ENCODE assay signal across 19 cellular contexts in genomic region chr5:177984565-177985166, GRCh38. TPM values are rescaled to one million over a fixed set of nuclear protein-coding genes. Genes with fewer than 3 reads are reported as not detected.
A peak's percentile ranks its signal among the peaks of the same experiment; 100 is the strongest.
DNase-seq lines count a peak whose midpoint lies in the region; ATAC-seq, FAIRE-seq and TF ChIP-seq lines count a peak whose summit lies in the region.
"Had no signal": no experiment of that assay in that cellular context is flagged by ENCODE, and none has a peak within 500 bp of the region (broad histone marks: within the 10 kb centered on the region; RNA-seq: fewer than 3 reads in every experiment).

No MANE protein-coding gene starts in this region.

- H3K4me1 ChIP-seq in CD4-positive, alpha-beta memory T cell (ENCODE audit: insufficient read depth, low read length) = peaks cover 10% of the 10 kb centered on the region
- no peaks in the 10 kb centered on the region for H3K4me1 ChIP-seq in astrocyte (ENCODE audit: insufficient read depth, low read length)

- no peaks in the 10 kb centered on the region for H3K36me3 Mint-ChIP-seq in CD4-positive, alpha-beta memory T cell
- no peaks in the 10 kb centered on the region for H3K36me3 Mint-ChIP-seq in astrocyte (ENCODE audit: low read depth, unreplicated experiment)
- H3K36me3 Mint-ChIP-seq: CD4-positive, CD25-positive, alpha-beta regulatory T cell had no signal

- H3K27me3 Mint-ChIP-seq in CD4-positive, alpha-beta memory T cell = peaks cover 38 to 43% of the 10 kb centered on the region in 2 donors
- peaks cover 38% of the 10 kb centered on the region for H3K27me3 Mint-ChIP-seq in astrocyte (ENCODE audit: low read depth, unreplicated experiment)

- DNase-seq in CD4-positive, alpha-beta memory T cell = no peak
- DNase-seq in HFF-Myc (ENCODE audit: extremely low read depth, low read depth) (no peak), astrocyte (ENCODE audit: low read depth) (no peak), left kidney (ENCODE audit: low read depth, low spot score) (peak; percentile 52), RWPE1 (ENCODE audit: low spot score) (no peak), DMS153 treated with DMSO at 0.1 percent for 48 hours (lab: John Stamatoyannopoulos, UW; ENCODE audit: unreplicated experiment) (no peak), MG63 (no peak)
- DNase-seq: activated CD4-positive, CD25-positive, alpha-beta regulatory T cell treated with anti-CD3 and anti-CD28 coated beads, Interleukin-2, amount 50 U/mL, for 72 hours; CD4-positive, CD25-positive, alpha-beta regulatory T cell; mucosa of descending colon; NCI-H1694 treated with DMSO at 0.1 percent for 48 hours; NCI-H524; posterior cingulate gyrus; SW 1271 had no signal

- H3K36me3 ChIP-seq in CD4-positive, alpha-beta memory T cell (ENCODE audit: insufficient read depth, low read length) = no peaks in the 10 kb centered on the region
- H3K36me3 ChIP-seq in astrocyte (ENCODE audit: insufficient read depth, low read length) (no peaks in the 10 kb centered on the region), MG63 (no peaks in the 10 kb centered on the region)

- intact Hi-C loops in CD4-positive, alpha-beta memory T cell (cut with micrococcal nuclease) = no loop called here

- no peak overlapping the region for H2AFZ ChIP-seq in astrocyte (ENCODE audit: low read depth, low read length)

- no peak overlapping the region for H3K27ac ChIP-seq in CD4-positive, alpha-beta memory T cell (ENCODE audit: low read depth, low read length)
- no peak overlapping the region for H3K27ac ChIP-seq in astrocyte (ENCODE audit: low read depth, low read length)
- H3K27ac ChIP-seq in RWPE1 = no peak overlapping the region
- H3K27ac ChIP-seq: KMS-11 had no signal

- no peak overlapping the region for H3K4me3 ChIP-seq in CD4-positive, alpha-beta memory T cell (ENCODE audit: low read length in 2 of 2)
- H3K4me3 ChIP-seq in HFF-Myc (replicated peaks; ENCODE audit: low read depth, low read length) (0 out of 2 replicates have a peak overlapping the region, but pooled peaks have one; percentile 4), astrocyte (ENCODE audit: insufficient read depth, low read depth, low read length) (no peak overlapping the region), MG63 (no peak overlapping the region)
- H3K4me3 ChIP-seq: mucosa of descending colon had no signal

- no peaks in the 10 kb centered on the region for H4K20me1 ChIP-seq in astrocyte (ENCODE audit: insufficient read depth, low read length)

- no peak for FAIRE-seq in astrocyte (lab: Jason Lieb, UNC)
- FAIRE-seq: frontal cortex, G401.6 had no signal

- H3K4me2 ChIP-seq in astrocyte (ENCODE audit: low read length) = peak overlapping the region; percentile 48
- H3K4me2 ChIP-seq: KMS-11 had no signal

- peak overlapping the region in 6 of 8 donors; percentile 9 to 63 (median 55) for H3K4me3 Mint-ChIP-seq in CD4-positive, alpha-beta memory T cell
- no peak overlapping the region for H3K4me3 Mint-ChIP-seq in astrocyte (ENCODE audit: unreplicated experiment)

- TF ChIP-seq CTCF in HFF-Myc (IDR thresholded peaks at IDR 0.05; ENCODE audit: low read depth, low read length, missing control alignments) (no peak), astrocyte (IDR thresholded peaks at IDR 0.05; ENCODE audit: insufficient read depth, low read depth, low read length) (no peak), RWPE1 (conservative IDR thresholded peaks at IDR 0.05; ENCODE audit: low read depth) (no peak)

- no peaks in the 10 kb centered on the region for H3K79me2 ChIP-seq in astrocyte (ENCODE audit: insufficient read depth, low read length)

- H3K27me3 ChIP-seq in CD4-positive, alpha-beta memory T cell (ENCODE audit: insufficient read depth, low read length) = peaks cover 31% of the 10 kb centered on the region
- peaks cover 29% of the 10 kb centered on the region for H3K27me3 ChIP-seq in astrocyte (ENCODE audit: insufficient read depth, low read length)
- 0 out of 2 replicates have a peak, but pooled peaks cover 4% of the 10 kb centered on the region for H3K27me3 ChIP-seq in MG63

- H3K9ac ChIP-seq in astrocyte (ENCODE audit: low read length) = no peak overlapping the region
- H3K9ac ChIP-seq: KMS-11 had no signal

- peaks cover 3 to 13% (median 5%) of the 10 kb centered on the region in 4 donors for H3K4me1 Mint-ChIP-seq in CD4-positive, alpha-beta memory T cell
- H3K4me1 Mint-ChIP-seq in astrocyte (ENCODE audit: low read depth, unreplicated experiment) = no peaks in the 10 kb centered on the region

- POLR2A ChIA-PET in CD4-positive, alpha-beta memory T cell (lab: Charles Lee; ENCODE audit: partially characterized antibody) = no interaction called here
- POLR2A ChIA-PET in RWPE1 (lab: Yijun Ruan, JAX; ENCODE audit: low non-redundant PET) = no interaction called here

- H3K9me3 Mint-ChIP-seq in CD4-positive, alpha-beta memory T cell = peaks cover 0 to 4% (median 0%) of the 10 kb centered on the region in 8 donors
- H3K9me3 Mint-ChIP-seq in astrocyte (ENCODE audit: unreplicated experiment) = no peaks in the 10 kb centered on the region

- CTCF ChIA-PET in CD4-positive, alpha-beta memory T cell (lab: Charles Lee; ENCODE audit: partially characterized antibody) = no interaction called here
- CTCF ChIA-PET in RWPE1 (lab: Yijun Ruan, JAX) = interaction anchor here (0.6 kb wide), 1 partner anchor 13 kb away, joined by 3 read pairs; no protein-coding TSS in a partner anchor

- H3K9me3 ChIP-seq in CD4-positive, alpha-beta memory T cell (ENCODE audit: control insufficient read depth in 1 of 2, low read length in 2 of 2) = no peaks in the 10 kb centered on the region
- H3K9me3 ChIP-seq in astrocyte (ENCODE audit: insufficient read depth, low read depth, low read length) (no peaks in the 10 kb centered on the region), MG63 (no peaks in the 10 kb centered on the region)
- H3K9me3 ChIP-seq: mucosa of descending colon had no signal

- no peak overlapping the region for H3K27ac Mint-ChIP-seq in CD4-positive, alpha-beta memory T cell
- H3K27ac Mint-ChIP-seq in astrocyte (ENCODE audit: unreplicated experiment) = no peak overlapping the region
- H3K27ac Mint-ChIP-seq: CD4-positive, CD25-positive, alpha-beta regulatory T cell had no signal

- no peak for ATAC-seq in GM18519 (IDR thresholded peaks at IDR 0.05; ENCODE audit: low FRiP score, unreplicated experiment)
- ATAC-seq: mucosa of descending colon had no signal

RNA-seq across cellular contexts. Expression of gene PROP1, which starts 11.4 kb away (rescaled TPM):
- not detected for total RNA-seq in CD4-positive, alpha-beta memory T cell
- not detected for polyA plus RNA-seq in CD4-positive, alpha-beta memory T cell
- total RNA-seq in astrocyte = not detected in 2 replicates
- total RNA-seq in MG63 (2014; rRNA removed; shearing (Covaris generic); ENCODE audit: low replicate concordance) = not detected in 2 replicates
- total RNA-seq: CD4-positive, CD25-positive, alpha-beta regulatory T cell; frontal cortex; mucosa of descending colon; temporal lobe had no signal
- polyA plus RNA-seq: CD4-positive, CD25-positive, alpha-beta regulatory T cell had no signal
